8 cellular contexts compared by ENCODE assay signal in genomic region chr6:80338201-80338836, GRCh38.
DNase-seq lines count a peak whose midpoint lies in the region; ATAC-seq and TF ChIP-seq lines count a peak whose summit lies in the region.

No MANE protein-coding gene starts in this region.

- no peaks in the 10 kb centered on the region for H3F3A ChIP-seq in smooth muscle cell (ENCODE audit: low read depth)

- peak; percentile 83 for ATAC-seq in GM19043 (IDR thresholded peaks at IDR 0.05; ENCODE audit: low read depth, unreplicated experiment)
- ATAC-seq in HG03196 (IDR thresholded peaks at IDR 0.05; ENCODE audit: unreplicated experiment) = peak; percentile 95

- DNase-seq in Ammon's horn (ENCODE audit: low spot score) (peak; percentile 52), Peyer's patch (peak; percentile 32 to 74 (median 72)), left ventricle myocardium inferior (peak; percentile 60), smooth muscle cell (lab: John Stamatoyannopoulos, UW; ENCODE audit: unreplicated experiment) (peak; percentile 36), NCI-H510A treated with DMSO at 0.1 percent for 48 hours (lab: John Stamatoyannopoulos, UW) (no peak)
- peak; percentile 86 for DNase-seq in activated effector memory CD4-positive, alpha-beta T cell treated with anti-CD3 and anti-CD28 coated beads, Interleukin-2, amount 50 U/mL, for 16 hours

- H3K79me2 ChIP-seq in smooth muscle cell (ENCODE audit: low read depth) = no peaks in the 10 kb centered on the region

- no peaks in the 10 kb centered on the region for H3K4me1 ChIP-seq in Peyer's patch
- H3K4me1 ChIP-seq in left ventricle myocardium inferior = peaks cover 6% of the 10 kb centered on the region
- H3K4me1 ChIP-seq in smooth muscle cell (ENCODE audit: low read depth) = peaks cover 20% of the 10 kb centered on the region

- H3K4me2 ChIP-seq in smooth muscle cell = peak overlapping the region; percentile 77

- peak in 5 of 6 experiments; percentile 34 to 59 (median 50) for TF ChIP-seq CTCF in Peyer's patch (IDR thresholded peaks at IDR 0.05)
- peak; percentile 75 for TF ChIP-seq CTCF in left ventricle myocardium inferior (IDR thresholded peaks at IDR 0.05; ENCODE audit: borderline replicate concordance)
- TF ChIP-seq CTCF in smooth muscle cell (IDR thresholded peaks at IDR 0.05; ENCODE audit: borderline replicate concordance, insufficient read depth, poor library complexity, severe bottlenecking) = peak; percentile 90

- H3K9me3 ChIP-seq in Peyer's patch (no peaks in the 10 kb centered on the region), left ventricle myocardium inferior (replicated peaks) (no peaks in the 10 kb centered on the region), smooth muscle cell (replicated peaks; ENCODE audit: low read depth) (no peaks in the 10 kb centered on the region)

- WGBS in smooth muscle cell (ENCODE audit: low lambda C conversion rate) = 16% methylated on average over 12 of the region's 12 CpGs

- H3K4me3 ChIP-seq in Peyer's patch (no peak overlapping the region), left ventricle myocardium inferior (no peak overlapping the region), smooth muscle cell (peak overlapping the region; percentile 25)

- H3K9ac ChIP-seq in smooth muscle cell (ENCODE audit: low read depth) = no peak overlapping the region

- H3K27me3 ChIP-seq in Peyer's patch = no peaks in the 10 kb centered on the region
- H3K27me3 ChIP-seq in left ventricle myocardium inferior (ENCODE audit: low read depth) = no peaks in the 10 kb centered on the region
- H3K27me3 ChIP-seq in smooth muscle cell (ENCODE audit: low read depth) = no peaks in the 10 kb centered on the region

- intact Hi-C loops in left ventricle myocardium inferior (cut with micrococcal nuclease) = no loop called here

- H2AFZ ChIP-seq in smooth muscle cell (ENCODE audit: low read depth) = peak overlapping the region; percentile 72

- no peak for TF ChIP-seq POLR2A in Peyer's patch (IDR thresholded peaks at IDR 0.05)

- H3K27ac ChIP-seq in Peyer's patch = no peak overlapping the region
- H3K27ac ChIP-seq in left ventricle myocardium inferior (replicated peaks) = no peak overlapping the region
- H3K27ac ChIP-seq in smooth muscle cell (ENCODE audit: low read depth) = no peak overlapping the region

- no peaks in the 10 kb centered on the region for H4K20me1 ChIP-seq in smooth muscle cell (ENCODE audit: low read depth)

- H3K36me3 ChIP-seq in Peyer's patch (no peaks in the 10 kb centered on the region), left ventricle myocardium inferior (no peaks in the 10 kb centered on the region), smooth muscle cell (ENCODE audit: low read depth) (no peaks in the 10 kb centered on the region)
